Comparison of ENCODE assay signal across 9 cellular contexts in the genomic region with DNA sequence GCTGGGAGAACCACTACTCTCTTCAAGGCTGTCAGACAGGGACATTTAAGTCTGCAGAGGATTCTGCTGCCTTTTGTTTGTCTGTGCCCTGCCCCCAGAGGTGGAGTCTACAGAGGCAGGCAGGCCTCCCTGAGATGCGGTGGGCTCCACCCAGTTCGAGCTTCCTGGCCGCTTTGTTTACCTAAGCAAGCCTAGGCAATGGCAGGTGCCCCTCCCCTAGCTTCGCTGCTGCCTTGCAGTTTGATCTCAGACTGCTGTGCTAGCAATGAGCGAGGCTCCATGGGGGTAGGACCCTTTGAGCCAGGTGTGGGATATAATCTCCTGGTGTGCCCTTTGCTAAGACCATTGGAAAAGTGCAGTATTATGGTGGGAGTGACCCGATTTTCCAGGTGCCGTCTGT. TPM values are rescaled to one million over a fixed set of nuclear protein-coding genes. Genes with fewer than 3 reads are reported as not detected.
DNase-seq lines count a peak whose midpoint lies in the region; ATAC-seq, FAIRE-seq and TF ChIP-seq lines count a peak whose summit lies in the region.
"Not testable (repeated sequence)": the region's sequence is repeated elsewhere in the genome, so short reads cannot be mapped to it uniquely, and the experiment has no call there.
"Had no signal": no experiment of that assay in that cellular context is flagged by ENCODE, and none has a peak within 500 bp of the region (broad histone marks: within the 10 kb centered on the region; RNA-seq: fewer than 3 reads in every experiment).

No MANE protein-coding gene starts in this region.

- H3K9me3 Mint-ChIP-seq in activated CD4-positive, alpha-beta memory T cell treated with anti-CD3 and anti-CD28 coated beads, Interleukin-2, amount 10 ng/mL, durations not matched to agents 7 days and 5 days = not testable (repeated sequence)

- FAIRE-seq in A549 (lab: Jason Lieb, UNC) = not testable (repeated sequence)

- H3K27ac ChIP-seq in A549 = not testable (repeated sequence)

- H3K9me3 ChIP-seq in A549 = not testable (repeated sequence)

- peak overlapping the region; percentile 17; the same call in 1 of the 3 replicates for H3K4me2 ChIP-seq in A549

- POLR2A ChIA-PET in A549 (lab: Yijun Ruan, JAX); activated CD4-positive, alpha-beta memory T cell treated with anti-CD3 and anti-CD28 coated beads, Interleukin-2, amount 10 ng/mL, durations not matched to agents 7 days and 5 days (lab: Charles Lee): not testable (repeated sequence)

- TF ChIP-seq CTCF in A549 (IDR thresholded peaks at IDR 0.05) = not testable (repeated sequence)

- TF ChIP-seq RAD21 in A549 (conservative IDR thresholded peaks at IDR 0.05 in 1 of 2, IDR thresholded peaks at IDR 0.05 in 1 of 2) = not testable (repeated sequence)

- not testable (repeated sequence) for H3K4me3 Mint-ChIP-seq in activated CD4-positive, alpha-beta memory T cell treated with anti-CD3 and anti-CD28 coated beads, Interleukin-2, amount 10 ng/mL, durations not matched to agents 7 days and 5 days

- not testable (repeated sequence) for DNase-seq in A549 (ENCODE audit: low read depth in 1 of 2, low spot score in 1 of 2)
- peak; percentile 29 for DNase-seq in Jurkat, Clone E6-1 (ENCODE audit: low read depth, low spot score)
- DNase-seq in NCI-H69 (lab: John Stamatoyannopoulos, UW) (peak; percentile 36), SHP77 (lab: John Stamatoyannopoulos, UW) (peak; percentile 12 to 13)
- DNase-seq in activated CD4-positive, alpha-beta memory T cell treated with anti-CD3 and anti-CD28 coated beads, Interleukin-2, amount 10 ng/mL, durations not matched to agents 7 days and 5 days = peak; percentile 43
- peak; percentile 49 for DNase-seq in central memory CD4-positive, alpha-beta T cell

- H3K27me3 Mint-ChIP-seq in activated CD4-positive, alpha-beta memory T cell treated with anti-CD3 and anti-CD28 coated beads, Interleukin-2, amount 10 ng/mL, durations not matched to agents 7 days and 5 days = peaks cover 28% of the 10 kb centered on the region

- not testable (repeated sequence) for H3K4me1 ChIP-seq in A549

- peaks cover 12% of the 10 kb centered on the region for H3K36me3 Mint-ChIP-seq in activated CD4-positive, alpha-beta memory T cell treated with anti-CD3 and anti-CD28 coated beads, Interleukin-2, amount 10 ng/mL, durations not matched to agents 7 days and 5 days (ENCODE audit: low read depth)

- TF ChIP-seq EP300 in A549 (IDR thresholded peaks at IDR 0.05) = not testable (repeated sequence)

- not testable (repeated sequence) for ATAC-seq in A549

- H3K27ac Mint-ChIP-seq in activated CD4-positive, alpha-beta memory T cell treated with anti-CD3 and anti-CD28 coated beads, Interleukin-2, amount 10 ng/mL, durations not matched to agents 7 days and 5 days = not testable (repeated sequence)

- not testable (repeated sequence) for H3K4me1 Mint-ChIP-seq in activated CD4-positive, alpha-beta memory T cell treated with anti-CD3 and anti-CD28 coated beads, Interleukin-2, amount 10 ng/mL, durations not matched to agents 7 days and 5 days

- WGBS in A549 (ENCODE audit: missing lambda C conversion rate) = 45% methylated on average over 2 of the region's 7 CpGs

- CTCF ChIA-PET in A549 (lab: Yijun Ruan, JAX); activated CD4-positive, alpha-beta memory T cell treated with anti-CD3 and anti-CD28 coated beads, Interleukin-2, amount 10 ng/mL, durations not matched to agents 7 days and 5 days (lab: Charles Lee): not testable (repeated sequence)

- H3K4me3 ChIP-seq in A549; Jurkat, Clone E6-1 (ENCODE audit: low read length): not testable (repeated sequence)

- TF ChIP-seq POLR2A in A549 (IDR thresholded peaks at IDR 0.05; ENCODE audit: low read length) = not testable (repeated sequence)

RNA-seq across cellular contexts. Expression of a gene that starts 42.3 kb away (rescaled TPM):
- polyA plus RNA-seq in A549 (2011; rRNA removed) (2.0 and 2.2 TPM in 2 replicates), A549 (2017; fragmentation: RNase III; extraction: RNeasy Plus Mini Kit Qiagen cat#74134 plus additional on column Dnase treatment) (0.94 to 1.2 TPM (median 0.95 TPM) in 3 replicates)
- 0.22 and 0.29 TPM in 2 replicates for polyA plus RNA-seq in A549 (2012; cell fraction: cytosol; rRNA removed)
- 0.14 and 0.37 TPM in 2 replicates for polyA plus RNA-seq in A549 (2012; cell fraction: nucleus; rRNA removed)
- polyA minus RNA-seq in A549 (2011; rRNA and poly(A)+ RNA removed) = 1.2 and 1.3 TPM in 2 replicates
- polyA plus RNA-seq in Jurkat, Clone E6-1 (2012; ENCODE audit: insufficient read depth, insufficient read length) = not detected
- under 1 TPM; 0.15 to 0.28 TPM for total RNA-seq in activated CD4-positive, alpha-beta memory T cell treated with anti-CD3 and anti-CD28 coated beads, Interleukin-2, amount 10 ng/mL, durations not matched to agents 7 days and 5 days
- total RNA-seq: CD4-positive, alpha-beta T cell; G401; GM23338 had no signal
- polyA plus RNA-seq: GM23338 had no signal
